ENCODE assay signal across 8 cellular contexts in the genomic region with DNA sequence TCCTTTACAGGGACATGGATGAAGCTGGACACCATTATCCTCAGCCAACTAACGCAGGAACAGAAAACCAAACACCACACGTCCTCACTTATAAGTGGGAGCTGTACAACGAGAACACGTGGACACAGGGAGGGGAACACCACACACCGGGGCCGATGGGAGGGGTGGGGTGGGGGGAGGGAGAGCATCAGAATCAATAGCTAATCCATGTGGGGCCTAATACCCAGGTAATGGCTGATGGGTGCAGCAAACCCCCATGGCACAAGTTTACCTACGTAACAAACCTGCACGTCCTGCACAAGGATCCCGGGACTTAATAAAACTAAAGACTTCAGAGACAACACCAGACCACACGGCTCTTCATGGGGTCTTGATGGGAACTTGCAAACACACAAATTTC.
"Had no signal": no experiment of that assay in that cellular context is flagged by ENCODE, and none has a peak within 500 bp of the region (broad histone marks: within the 10 kb centered on the region; RNA-seq: fewer than 3 reads in every experiment).

No MANE protein-coding gene starts in this region.

- H3K36me3 Mint-ChIP-seq: IgD-negative memory B cell had no signal

- H3K4me3 ChIP-seq: HAP-1 had no signal

- H3K4me1 ChIP-seq: HAP-1 had no signal

- H3K27ac ChIP-seq: HL-60 had no signal

- H3K4me3 Mint-ChIP-seq: HFFc6, IgD-negative memory B cell had no signal

- H3K27me3 Mint-ChIP-seq: IgD-negative memory B cell had no signal

- H3K36me3 ChIP-seq: HAP-1 had no signal

- ATAC-seq: HCT116, HepG2 had no signal

- H3K4me1 Mint-ChIP-seq: IgD-negative memory B cell had no signal

- H3K27ac Mint-ChIP-seq: HFFc6, IgD-negative memory B cell had no signal

- DNase-seq: GOT3, HFFc6, KBM-7 had no signal
